Comparison of ENCODE assay signal across 27 cellular contexts in the genomic region with DNA sequence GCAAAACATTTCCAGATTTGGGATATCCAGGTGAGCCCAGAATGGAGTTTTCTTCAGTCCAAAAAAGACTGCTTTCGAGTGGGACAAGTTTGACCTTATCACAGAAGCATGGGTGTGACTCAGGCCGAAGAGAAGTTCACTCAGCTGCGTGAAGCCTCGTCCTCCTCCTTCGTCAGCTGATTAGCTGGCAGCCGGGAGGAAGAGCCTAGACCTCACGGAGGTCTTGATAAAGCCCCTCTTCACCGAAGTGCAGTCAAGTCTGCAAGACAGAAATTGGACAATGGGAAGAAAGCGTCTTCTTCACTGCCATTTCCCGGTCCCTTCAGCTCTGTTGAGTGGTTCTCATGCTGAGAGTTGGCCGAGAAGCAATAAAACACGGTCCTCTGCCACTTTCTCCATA.
"Had no signal": no experiment of that assay in that cellular context is flagged by ENCODE, and none has a peak within 500 bp of the region (broad histone marks: within the 10 kb centered on the region; RNA-seq: fewer than 3 reads in every experiment).

No MANE protein-coding gene starts in this region.

- DNase-seq: colonic mucosa; cortex of kidney; effector CD8-positive, alpha-beta T cell; effector memory CD8-positive, alpha-beta T cell; endodermal cell; erythroblast; esophagus squamous epithelium; foreskin fibroblast; foreskin melanocyte; gastrocnemius medialis; glutamatergic neuron; head of caudate nucleus; heart right ventricle; hippocampal formation; kidney glomerular epithelial cell; left ventricle myocardium superior; lower lobe of right lung; mesenchymal stem cell; naive B cell; naive thymus-derived CD8-positive, alpha-beta T cell had no signal

- FAIRE-seq: endometrium, islet of Langerhans, keratinocyte had no signal

- H3K4me3 ChIP-seq: colonic mucosa, esophagus squamous epithelium, gastrocnemius medialis, heart right ventricle, left lung, lower lobe of right lung, mucosa of descending colon had no signal

- ATAC-seq: effector memory CD8-positive, alpha-beta T cell; esophagus mucosa; gastrocnemius medialis; heart right ventricle; left lung; left ventricle myocardium superior; lower lobe of right lung; mucosa of descending colon; naive thymus-derived CD8-positive, alpha-beta T cell had no signal

- H3K36me3 ChIP-seq: colonic mucosa, esophagus squamous epithelium, gastrocnemius medialis, heart right ventricle, left lung, lower lobe of right lung had no signal

- H3K27me3 ChIP-seq: colonic mucosa had no signal

- H3K9me3 ChIP-seq: colonic mucosa, esophagus squamous epithelium, gastrocnemius medialis, heart right ventricle, lower lobe of right lung, mucosa of descending colon had no signal

- H3K27ac ChIP-seq: colonic mucosa, epithelial cell of prostate, esophagus squamous epithelium, gastrocnemius medialis, heart right ventricle, left lung, lower lobe of right lung had no signal

- H3K4me1 ChIP-seq: colonic mucosa, esophagus squamous epithelium, gastrocnemius medialis, heart right ventricle, left lung, lower lobe of right lung had no signal
